ENCODE assay signal across 8 cellular contexts in the genomic region with DNA sequence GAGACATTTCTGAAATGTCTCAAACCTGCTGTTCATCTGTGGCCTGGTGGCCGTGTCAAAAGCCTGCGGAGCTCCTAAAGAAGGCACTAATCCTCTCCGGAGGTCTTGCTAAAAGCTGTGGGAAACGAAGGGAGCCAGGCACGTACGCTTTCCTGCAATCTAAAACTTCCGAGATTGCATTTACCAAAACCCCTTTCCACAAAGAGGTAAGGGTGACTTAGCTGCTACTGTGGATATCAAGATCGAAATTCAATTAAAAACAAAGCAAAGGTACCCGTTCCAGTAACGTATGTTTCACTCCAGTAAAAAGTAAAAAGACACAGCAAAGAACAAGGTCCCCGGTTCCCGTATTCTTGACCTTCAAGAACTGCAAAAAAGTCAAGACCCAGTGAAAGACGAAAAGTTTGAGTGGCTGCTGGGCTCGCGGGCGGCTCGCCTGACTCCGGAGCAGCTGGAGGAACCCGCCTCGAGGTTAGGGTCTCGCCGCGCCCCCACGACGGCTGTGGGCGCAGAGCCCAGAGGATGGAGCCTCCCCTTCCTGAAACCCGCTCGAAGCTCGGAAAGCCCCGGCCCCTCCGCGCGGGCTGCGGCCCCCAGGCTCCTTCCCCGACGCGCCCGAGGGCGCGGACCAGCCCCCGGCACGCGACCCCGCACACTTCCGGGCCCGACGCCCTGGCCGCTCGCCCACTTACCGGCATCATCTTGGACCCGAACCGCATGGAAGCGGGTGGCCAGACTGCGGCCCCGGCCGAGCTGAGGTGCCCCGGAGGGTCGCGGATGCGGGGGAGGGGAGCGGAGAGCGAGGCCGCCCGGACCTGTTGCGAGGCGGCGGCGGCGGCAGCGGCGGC. TPM values are rescaled to one million over a fixed set of nuclear protein-coding genes. Genes with fewer than 3 reads are reported as not detected.
DNase-seq lines count a peak whose midpoint lies in the region; ATAC-seq and FAIRE-seq lines count a peak whose summit lies in the region.

No MANE protein-coding gene starts in this region.

- H3K27me3 Mint-ChIP-seq in activated naive CD4-positive, alpha-beta T cell treated with anti-CD3 and anti-CD28 coated beads, Interleukin-2, amount 10 ng/mL, durations not matched to agents 7 days and 5 days: peaks cover 3% of the 10 kb centered on the region

- H3K4me3 Mint-ChIP-seq in activated naive CD4-positive, alpha-beta T cell treated with anti-CD3 and anti-CD28 coated beads, Interleukin-2, amount 10 ng/mL, durations not matched to agents 7 days and 5 days: peak overlapping the region; percentile 95

- peaks cover 33 to 55% (median 37%) of the 10 kb centered on the region in 10 experiments for H3K4me1 ChIP-seq in BLaER1 treated with 17β-estradiol and CSF1 and Interleukin-3, amounts not matched to agents 10 nM and 100 nM

- CTCF ChIA-PET in activated naive CD4-positive, alpha-beta T cell treated with anti-CD3 and anti-CD28 coated beads, Interleukin-2, amount 10 ng/mL, durations not matched to agents 7 days and 5 days (lab: Charles Lee): interaction anchor here (0.6 to 1.9 kb wide), 6 partner anchors 20 to 132 kb away, joined by 3 to 4 read pairs (median 3); no protein-coding TSS in a partner anchor

- DNase-seq in GM19239 (ENCODE audit: insufficient read length, low spot score) (no peak), RCC 7860 (ENCODE audit: low spot score) (peak; percentile 20), Right ventricle myocardium inferior (ENCODE audit: missing footprints) (peak; percentile 82), posterior vena cava (ENCODE audit: low spot score) (peak; percentile 89), ureter (ENCODE audit: low spot score) (peak; percentile 66)
- peak; percentile 76 for DNase-seq in activated naive CD4-positive, alpha-beta T cell treated with anti-CD3 and anti-CD28 coated beads, Interleukin-2, amount 10 ng/mL, durations not matched to agents 7 days and 5 days

- peak overlapping the region; percentile 92 to 100 (median 99) for H3K27ac ChIP-seq in BLaER1 treated with 17β-estradiol and CSF1 and Interleukin-3, amounts not matched to agents 10 nM and 100 nM

- peak overlapping the region; percentile 90 to 99 (median 99) for H3K9ac ChIP-seq in BLaER1 treated with 17β-estradiol and CSF1 and Interleukin-3, amounts not matched to agents 10 nM and 100 nM

- peaks cover 28 to 50% (median 47%) of the 10 kb centered on the region in 11 experiments; a peak in 21 of 22 replicates for H4K20me1 ChIP-seq in BLaER1 treated with 17β-estradiol and CSF1 and Interleukin-3, amounts not matched to agents 10 nM and 100 nM

- H3K9me3 Mint-ChIP-seq in activated naive CD4-positive, alpha-beta T cell treated with anti-CD3 and anti-CD28 coated beads, Interleukin-2, amount 10 ng/mL, durations not matched to agents 7 days and 5 days: no peaks in the 10 kb centered on the region

- intact Hi-C loops in Right ventricle myocardium inferior (cut with DNase I) (loop anchor here (5.0 kb wide), 1 partner anchor 133 kb away; a partner anchor contains a TSS), posterior vena cava (cut with DNase I) (no loop called here)

- peaks cover 6% of the 10 kb centered on the region for H3K36me3 Mint-ChIP-seq in activated naive CD4-positive, alpha-beta T cell treated with anti-CD3 and anti-CD28 coated beads, Interleukin-2, amount 10 ng/mL, durations not matched to agents 7 days and 5 days

- ATAC-seq in HG03521 (IDR thresholded peaks at IDR 0.05; ENCODE audit: unreplicated experiment) (peak; percentile 29), Right ventricle myocardium inferior (peak; percentile 1)

- H3K36me3 ChIP-seq in BLaER1 treated with 17β-estradiol and CSF1 and Interleukin-3, amounts not matched to agents 10 nM and 100 nM: no peaks in the 10 kb centered on the region

- H3K9me3 ChIP-seq in BLaER1 treated with 17β-estradiol and CSF1 and Interleukin-3, amounts not matched to agents 10 nM and 100 nM (replicated peaks in 1 of 11): peaks cover 0 to 5% (median 0%) of the 10 kb centered on the region in 11 experiments; a peak in 3 of 22 replicates

- H3K4me1 Mint-ChIP-seq in activated naive CD4-positive, alpha-beta T cell treated with anti-CD3 and anti-CD28 coated beads, Interleukin-2, amount 10 ng/mL, durations not matched to agents 7 days and 5 days: peaks cover 43% of the 10 kb centered on the region

- peak overlapping the region; percentile 96 for H3K27ac Mint-ChIP-seq in activated naive CD4-positive, alpha-beta T cell treated with anti-CD3 and anti-CD28 coated beads, Interleukin-2, amount 10 ng/mL, durations not matched to agents 7 days and 5 days

- peak overlapping the region; percentile 76 to 95 (median 92) for H3K4me3 ChIP-seq in BLaER1 treated with 17β-estradiol and CSF1 and Interleukin-3, amounts not matched to agents 10 nM and 100 nM

- peak overlapping the region; percentile 73 to 98 (median 82) for H3K4me2 ChIP-seq in BLaER1 treated with 17β-estradiol and CSF1 and Interleukin-3, amounts not matched to agents 10 nM and 100 nM

- H3K27me3 ChIP-seq in BLaER1 treated with 17β-estradiol and CSF1 and Interleukin-3, amounts not matched to agents 10 nM and 100 nM: no peaks in the 10 kb centered on the region

- FAIRE-seq in GM19239 (lab: Jason Lieb, UNC) (peak; percentile 39), RCC 7860 (lab: Jason Lieb, UNC) (no peak)

RNA-seq across cellular contexts. Expression of a gene that starts 0.6 kb away (rescaled TPM):
- total RNA-seq in Right ventricle myocardium inferior (18.7 TPM), posterior vena cava (10 to 100 TPM; 39.6 to 54.4 TPM), ureter (34.6 TPM)
